In the genomic region with DNA sequence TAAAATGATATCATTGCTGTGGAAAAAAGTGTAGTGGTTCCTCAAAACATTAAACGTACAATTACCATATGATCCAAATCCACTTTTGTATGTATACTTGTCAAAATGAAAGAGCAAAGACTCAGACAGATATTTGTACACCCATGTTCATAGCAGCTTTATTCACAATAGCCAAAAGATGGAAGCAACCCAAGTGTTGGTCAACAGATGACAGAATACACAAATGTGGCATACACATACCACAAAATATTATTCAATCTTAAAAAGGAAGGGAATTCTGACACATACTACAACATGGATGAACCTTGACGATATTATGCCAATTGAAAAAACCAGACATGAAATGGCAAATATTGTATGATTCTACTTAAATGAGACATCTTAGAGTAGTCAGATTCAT, we compare ENCODE assay signal across 9 cellular contexts.
"Had no signal": no experiment of that assay in that cellular context is flagged by ENCODE, and none has a peak within 500 bp of the region (broad histone marks: within the 10 kb centered on the region; RNA-seq: fewer than 3 reads in every experiment).

No MANE protein-coding gene starts in this region.

- H3K4me3 ChIP-seq: GM23338, K562 had no signal

- H3K4me2 ChIP-seq: GM23338 had no signal

- H2AFZ ChIP-seq: GM23338 had no signal

- H3K4me3 Mint-ChIP-seq: GM23338, H9 had no signal

- DNase-seq: H9, HCEC 1CT, IMR-90, KG1 had no signal

- H3K27ac Mint-ChIP-seq: GM23338, H9 had no signal

- FAIRE-seq: H1, H54, HTR-8/SVneo, K562 had no signal

- H3K9me3 Mint-ChIP-seq: GM23338 had no signal

- ATAC-seq: GM23338, K562 had no signal
